In the genomic region with DNA sequence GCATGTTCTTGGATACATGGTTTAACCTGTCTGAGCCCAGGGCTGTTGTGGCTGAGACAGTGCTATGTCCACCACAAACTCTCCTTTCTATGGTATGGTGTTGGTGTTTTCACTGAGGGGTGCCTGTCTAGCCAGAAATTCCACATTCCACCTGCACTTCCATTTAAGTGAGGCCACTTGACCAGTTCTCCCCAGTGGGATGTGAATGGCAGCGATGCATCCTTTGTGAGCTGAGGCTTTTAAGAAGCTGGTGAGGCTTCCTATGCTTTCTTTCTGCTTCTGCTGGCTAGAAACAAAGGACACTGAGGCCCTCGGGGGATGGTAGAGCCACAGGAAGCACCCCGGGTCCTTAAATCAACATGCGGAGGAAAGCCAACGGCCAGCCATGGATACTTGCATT, we compare ENCODE assay signal across 29 cellular contexts.
DNase-seq lines count a peak whose midpoint lies in the region; ATAC-seq, FAIRE-seq and TF ChIP-seq lines count a peak whose summit lies in the region.
"Had no signal": no experiment of that assay in that cellular context is flagged by ENCODE, and none has a peak within 500 bp of the region (broad histone marks: within the 10 kb centered on the region; RNA-seq: fewer than 3 reads in every experiment).

No MANE protein-coding gene starts in this region.

- H3K36me3 Mint-ChIP-seq in Caco-2 (ENCODE audit: insufficient read depth, unreplicated experiment) (no peaks in the 10 kb centered on the region), WTC11 (peaks cover 5% of the 10 kb centered on the region)
- H3K36me3 Mint-ChIP-seq in stimulated activated naive B cell treated with anti-CD40 and anti-IgM and Interleukin-4, amounts not matched to agents 10 μg/mL and 1 μg/mL and 100 μg/mL, for 72 hours, result no peaks in the 10 kb centered on the region
- H3K36me3 Mint-ChIP-seq: immature natural killer cell had no signal

- H3K4me1 Mint-ChIP-seq in Caco-2 (ENCODE audit: low read depth, unreplicated experiment), result peaks cover 15% of the 10 kb centered on the region
- H3K4me1 Mint-ChIP-seq in WTC11, result peaks cover 34% of the 10 kb centered on the region
- H3K4me1 Mint-ChIP-seq in stimulated activated naive B cell treated with anti-CD40 and anti-IgM and Interleukin-4, amounts not matched to agents 10 μg/mL and 1 μg/mL and 100 μg/mL, for 72 hours, result no peaks in the 10 kb centered on the region
- H3K4me1 Mint-ChIP-seq: immature natural killer cell, nephron had no signal

- H3K36me3 ChIP-seq in Caco-2 (ENCODE audit: control insufficient read depth, insufficient read depth, low read length), result no peaks in the 10 kb centered on the region
- no peaks in the 10 kb centered on the region for H3K36me3 ChIP-seq in HUES64 (ENCODE audit: insufficient read depth, low read length)
- H3K36me3 ChIP-seq: upper lobe of left lung had no signal

- peak overlapping the region; percentile 76 for H3K27ac ChIP-seq in HUES64 (ENCODE audit: low read depth, low read length)
- H3K27ac ChIP-seq: upper lobe of left lung had no signal

- POLR2A ChIA-PET in Caco-2 (lab: Charles Lee) (no interaction called here), WTC11 (lab: Charles Lee) (no interaction called here)

- peaks cover 8% of the 10 kb centered on the region for H3K9me3 Mint-ChIP-seq in Caco-2 (ENCODE audit: unreplicated experiment)
- H3K9me3 Mint-ChIP-seq in WTC11, result peaks cover 17% of the 10 kb centered on the region
- peaks cover 0 to 4% of the 10 kb centered on the region in 2 donors for H3K9me3 Mint-ChIP-seq in stimulated activated naive B cell treated with anti-CD40 and anti-IgM and Interleukin-4, amounts not matched to agents 10 μg/mL and 1 μg/mL and 100 μg/mL, for 72 hours
- H3K9me3 Mint-ChIP-seq: activated naive CD4-positive, alpha-beta T cell treated with anti-CD3 and anti-CD28 coated beads for 36 hours had no signal

- H3K4me3 Mint-ChIP-seq in Caco-2 (ENCODE audit: unreplicated experiment), result no peak overlapping the region
- no peak overlapping the region; the same call in 1 of the 2 replicates for H3K4me3 Mint-ChIP-seq in WTC11
- no peak overlapping the region for H3K4me3 Mint-ChIP-seq in stimulated activated naive B cell treated with anti-CD40 and anti-IgM and Interleukin-4, amounts not matched to agents 10 μg/mL and 1 μg/mL and 100 μg/mL, for 72 hours
- H3K4me3 Mint-ChIP-seq: activated CD8-positive, alpha-beta T cell treated with anti-CD3 and anti-CD28 coated beads, Interleukin-2, amount 10 ng/mL, durations not matched to agents 7 days and 5 days; activated naive CD4-positive, alpha-beta T cell treated with anti-CD3 and anti-CD28 coated beads for 36 hours; immature natural killer cell; nephron had no signal

- CTCF ChIA-PET in Caco-2 (lab: Charles Lee), result interaction anchor here (1.5 kb wide), 1 partner anchor 30 kb away, joined by 6 read pairs; no protein-coding TSS in a partner anchor
- CTCF ChIA-PET in WTC11 (lab: Charles Lee), result interaction anchor here (1.0 to 1.2 kb wide), 2 partner anchors 10 to 21 kb away, joined by 4 read pairs; no protein-coding TSS in a partner anchor

- intact Hi-C loops in Caco-2 (cut with micrococcal nuclease; ENCODE audit: unreplicated experiment), result no loop called here

- H3K4me3 ChIP-seq in Caco-2 (ENCODE audit: low read depth, low read length) (no peak overlapping the region), HUES64 (ENCODE audit: low read length) (no peak overlapping the region; the same call in 1 of the 2 replicates)
- H3K4me3 ChIP-seq: upper lobe of left lung had no signal

- DNase-seq in Caco-2 (peak; percentile 31 to 56), WTC11 (ENCODE audit: low spot score) (peak; percentile 31), iPS-NIHi7 (ENCODE audit: extremely low spot score) (peak; percentile 22), superior temporal gyrus (ENCODE audit: extremely low spot score) (no peak), GM19239 (ENCODE audit: insufficient read length, low spot score) (no peak)
- DNase-seq in central memory CD4-positive, alpha-beta T cell, result no peak
- no peak for DNase-seq in stimulated activated naive B cell treated with anti-CD40 and anti-IgM and Interleukin-4, amounts not matched to agents 10 μg/mL and 1 μg/mL and 100 μg/mL, for 72 hours
- DNase-seq: activated CD4-positive, alpha-beta T cell treated with anti-CD3 and anti-CD28 coated beads for 1 hour; activated CD8-positive, alpha-beta T cell treated with anti-CD3 and anti-CD28 coated beads, Interleukin-2, amount 10 ng/mL, durations not matched to agents 7 days and 5 days; activated naive CD4-positive, alpha-beta T cell treated with anti-CD3 and anti-CD28 coated beads for 36 hours; caudate nucleus; cortex of kidney; effector memory CD4-positive, alpha-beta T cell; glutamatergic neuron; immature natural killer cell; Kasumi-1; left colon; NCI-H1436; NCI-H2107; NCI-H524; Right ventricle myocardium superior; stimulated activated CD4-positive, alpha-beta T cell treated with anti-CD3 and anti-CD28 coated beads, Interleukin-15, amount 100 ng/mL, for 24 hours; stimulated activated CD4-positive, alpha-beta T cell treated with anti-CD3 and anti-CD28 coated beads, Interleukin-4, amount 100 ng/mL, for 4 hours; upper lobe of left lung had no signal

- peaks cover 11% of the 10 kb centered on the region; the same call in 1 of the 2 replicates for H3K4me1 ChIP-seq in Caco-2
- H3K4me1 ChIP-seq in HUES64 (ENCODE audit: insufficient read depth, low read length), result peaks cover 21% of the 10 kb centered on the region
- H3K4me1 ChIP-seq: upper lobe of left lung had no signal

- TF ChIP-seq CTCF in Caco-2 (IDR thresholded peaks at IDR 0.05; ENCODE audit: insufficient read depth in 1 of 2, low read depth in 1 of 2, low read length in 1 of 2, severe bottlenecking in 1 of 2, unreplicated experiment in 1 of 2) (no peak), WTC11 (IDR thresholded peaks at IDR 0.05) (no peak)

- H3K27me3 ChIP-seq in Caco-2 (replicated peaks; ENCODE audit: control insufficient read depth, insufficient read depth, low read length) (no peaks in the 10 kb centered on the region), HUES64 (ENCODE audit: insufficient read depth, low read length) (no peaks in the 10 kb centered on the region)
- H3K27me3 ChIP-seq: upper lobe of left lung had no signal

- FAIRE-seq in GM19239 (lab: Jason Lieb, UNC), result no peak
- FAIRE-seq: A204.1, H54 had no signal

- H3K9me3 ChIP-seq in Caco-2 (no peaks in the 10 kb centered on the region), HUES64 (ENCODE audit: insufficient read depth, low read depth, low read length) (no peaks in the 10 kb centered on the region)
- H3K9me3 ChIP-seq: upper lobe of left lung had no signal

- BruUV-seq in Caco-2 (replicated peaks; lab: Mats Ljungman, UMichigan), result no TSS peak

- ATAC-seq in WTC11, result peak; percentile 91
- no peak for ATAC-seq in stimulated activated naive B cell treated with anti-CD40 and anti-IgM and Interleukin-4, amounts not matched to agents 10 μg/mL and 1 μg/mL and 100 μg/mL, for 72 hours (replicated peaks)
- ATAC-seq: activated CD8-positive, alpha-beta T cell treated with anti-CD3 and anti-CD28 coated beads, Interleukin-2, amount 10 ng/mL, durations not matched to agents 7 days and 5 days; left colon; Panc1 had no signal

- 34% methylated on average over 5 of the region's 5 CpGs for WGBS in HUES64

- H3K27me3 Mint-ChIP-seq in Caco-2 (ENCODE audit: insufficient read depth, unreplicated experiment), result peaks cover 8% of the 10 kb centered on the region
- no peaks in the 10 kb centered on the region for H3K27me3 Mint-ChIP-seq in WTC11 (ENCODE audit: low read depth)
- H3K27me3 Mint-ChIP-seq in stimulated activated naive B cell treated with anti-CD40 and anti-IgM and Interleukin-4, amounts not matched to agents 10 μg/mL and 1 μg/mL and 100 μg/mL, for 72 hours, result peaks cover 8 to 29% of the 10 kb centered on the region in 2 donors

- H3K9ac ChIP-seq in HUES64 (ENCODE audit: low read depth, low read length), result peak overlapping the region; percentile 46

- H3K27ac Mint-ChIP-seq in Caco-2 (ENCODE audit: unreplicated experiment), result no peak overlapping the region
- H3K27ac Mint-ChIP-seq in WTC11, result peak overlapping the region; percentile 75
- H3K27ac Mint-ChIP-seq in stimulated activated naive B cell treated with anti-CD40 and anti-IgM and Interleukin-4, amounts not matched to agents 10 μg/mL and 1 μg/mL and 100 μg/mL, for 72 hours, result no peak overlapping the region
- H3K27ac Mint-ChIP-seq: activated CD8-positive, alpha-beta T cell treated with anti-CD3 and anti-CD28 coated beads, Interleukin-2, amount 10 ng/mL, durations not matched to agents 7 days and 5 days; activated naive CD4-positive, alpha-beta T cell treated with anti-CD3 and anti-CD28 coated beads for 36 hours; immature natural killer cell; nephron had no signal

TF ChIP-seq in WTC11, 78 proteins besides CTCF, POLR2A, EP300 and RAD21 (continues in another document):
- TF ChIP-seq, protein P1, sequence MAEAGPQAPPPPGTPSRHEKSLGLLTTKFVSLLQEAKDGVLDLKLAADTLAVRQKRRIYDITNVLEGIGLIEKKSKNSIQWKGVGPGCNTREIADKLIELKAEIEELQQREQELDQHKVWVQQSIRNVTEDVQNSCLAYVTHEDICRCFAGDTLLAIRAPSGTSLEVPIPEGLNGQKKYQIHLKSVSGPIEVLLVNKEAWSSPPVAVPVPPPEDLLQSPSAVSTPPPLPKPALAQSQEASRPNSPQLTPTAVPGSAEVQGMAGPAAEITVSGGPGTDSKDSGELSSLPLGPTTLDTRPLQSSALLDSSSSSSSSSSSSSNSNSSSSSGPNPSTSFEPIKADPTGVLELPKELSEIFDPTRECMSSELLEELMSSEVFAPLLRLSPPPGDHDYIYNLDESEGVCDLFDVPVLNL (CRISPR knock-in tag; IDR thresholded peaks at IDR 0.05; ENCODE audit: borderline replicate concordance, low read depth), result no peak
- TF ChIP-seq TEAD1 (CRISPR knock-in tag; IDR thresholded peaks at IDR 0.05) (peak; percentile 63; the same call in 1 of the 2 replicates), CREM (CRISPR knock-in tag; IDR thresholded peaks at IDR 0.05) (no peak), ZNF671 (CRISPR knock-in tag; IDR thresholded peaks at IDR 0.05) (no peak), JAZF1 (CRISPR knock-in tag; IDR thresholded peaks at IDR 0.05) (no peak), NFATC4 (CRISPR knock-in tag; IDR thresholded peaks at IDR 0.05) (no peak)
- TF ChIP-seq, protein P2, sequence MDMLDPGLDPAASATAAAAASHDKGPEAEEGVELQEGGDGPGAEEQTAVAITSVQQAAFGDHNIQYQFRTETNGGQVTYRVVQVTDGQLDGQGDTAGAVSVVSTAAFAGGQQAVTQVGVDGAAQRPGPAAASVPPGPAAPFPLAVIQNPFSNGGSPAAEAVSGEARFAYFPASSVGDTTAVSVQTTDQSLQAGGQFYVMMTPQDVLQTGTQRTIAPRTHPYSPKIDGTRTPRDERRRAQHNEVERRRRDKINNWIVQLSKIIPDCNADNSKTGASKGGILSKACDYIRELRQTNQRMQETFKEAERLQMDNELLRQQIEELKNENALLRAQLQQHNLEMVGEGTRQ (CRISPR knock-in tag; IDR thresholded peaks at IDR 0.05), result no peak

Comparison
In these comparisons a context has a peak if more than half of its experiments do, and no peak if none do; other contexts are left out.
1. DNase-seq: peak in Caco-2 (2 of 2), WTC11 (single experiment) and iPS-NIHi7 (single experiment); none in superior temporal gyrus (single experiment), central memory CD4-positive, alpha-beta T cell (single experiment), stimulated activated naive B cell treated with anti-CD40 and anti-IgM and Interleukin-4, amounts not matched to agents 10 μg/mL and 1 μg/mL and 100 μg/mL, for 72 hours (single experiment) and GM19239 (single experiment).